Comparison of ENCODE assay signal across 9 cellular contexts in the genomic region with DNA sequence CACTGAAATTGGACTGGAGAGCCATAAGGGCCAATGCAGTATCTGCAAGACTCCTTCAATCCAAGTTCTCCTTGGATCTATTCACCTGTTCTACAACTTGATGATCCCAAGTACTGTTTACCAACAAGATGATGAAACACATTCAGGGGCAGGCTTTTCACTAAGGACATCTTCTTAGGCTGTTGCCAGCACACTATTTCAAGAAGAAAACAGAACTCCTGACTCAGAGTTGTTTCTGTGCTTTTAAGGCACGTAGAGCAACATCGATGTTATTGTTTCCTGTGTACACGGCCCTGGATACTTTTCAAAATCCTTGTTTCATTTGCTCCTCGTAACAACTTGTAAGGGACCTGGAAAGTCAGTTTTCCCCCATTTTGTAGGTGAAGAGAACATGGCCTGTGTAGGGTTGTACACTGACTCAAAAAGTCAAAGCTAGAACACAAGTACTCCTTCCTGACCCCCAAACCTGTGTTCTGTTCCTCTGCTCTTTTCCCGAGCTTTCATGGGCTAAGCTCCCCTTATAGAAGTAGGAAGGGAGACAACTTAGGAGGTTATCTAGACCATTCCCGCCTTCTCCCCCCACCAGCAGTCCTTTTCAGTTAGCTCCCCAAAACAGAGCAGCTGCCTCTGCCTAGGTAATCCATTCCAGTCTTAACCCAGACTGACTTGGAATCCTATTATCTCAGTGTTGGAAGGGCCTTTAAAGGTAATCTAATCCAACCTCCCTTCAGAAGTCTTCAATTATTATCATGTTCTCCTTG. TPM values are rescaled to one million over a fixed set of nuclear protein-coding genes. Genes with fewer than 3 reads are reported as not detected.
DNase-seq lines count a peak whose midpoint lies in the region; ATAC-seq and TF ChIP-seq lines count a peak whose summit lies in the region.
"Had no signal": no experiment of that assay in that cellular context is flagged by ENCODE, and none has a peak within 500 bp of the region (broad histone marks: within the 10 kb centered on the region; RNA-seq: fewer than 3 reads in every experiment).

No MANE protein-coding gene starts in this region.

- no peak for ATAC-seq in activated CD8-positive, alpha-beta T cell treated with anti-CD3 and anti-CD28 coated beads for 36 hours
- ATAC-seq in HG03460 (IDR thresholded peaks at IDR 0.05; ENCODE audit: unreplicated experiment), result no peak

- H3K79me1 ChIP-seq in H9 (ENCODE audit: insufficient read depth, low read depth, low read length, poor library complexity, severe bottlenecking), result no peaks in the 10 kb centered on the region

- peaks cover 15% of the 10 kb centered on the region for H3K23me2 ChIP-seq in H9 (ENCODE audit: insufficient read length, low read depth, low read length, poor library complexity, severe bottlenecking)

- no peak overlapping the region for H2BK12ac ChIP-seq in H9 (ENCODE audit: insufficient read length, low read depth, low read length)

- POLR2A ChIA-PET in activated CD8-positive, alpha-beta T cell treated with anti-CD3 and anti-CD28 coated beads for 36 hours (lab: Charles Lee), result interaction anchor here (1.2 to 10.0 kb wide), 2 partner anchors 10 to 24 kb away, joined by 3 to 87 read pairs; no protein-coding TSS in a partner anchor

- no peak overlapping the region for H3K27ac ChIP-seq in H9 (ENCODE audit: insufficient read length, low read depth, low read length)

- H4K5ac ChIP-seq in H9 (ENCODE audit: insufficient read length, low read depth, low read length), result no peak overlapping the region

- DNase-seq in H9, result no peak
- peak; percentile 1 for DNase-seq in activated CD8-positive, alpha-beta T cell treated with anti-CD3 and anti-CD28 coated beads for 36 hours
- no peak for DNase-seq in glutamatergic neuron
- DNase-seq in stimulated activated CD8-positive, alpha-beta memory T cell treated with anti-CD3 and anti-CD28 coated beads, Interleukin-4, amount 100 ng/mL, for 48 hours, result peak; percentile 10
- DNase-seq in RKO (ENCODE audit: low spot score), result no peak
- no peak for DNase-seq in GM13976 (ENCODE audit: low spot score)
- DNase-seq in NCI-H2227 treated with DMSO at 0.1 percent for 48 hours (lab: John Stamatoyannopoulos, UW), result no peak
- DNase-seq: T1000 had no signal

- H3K23ac ChIP-seq in H9 (ENCODE audit: insufficient read length, low read depth, low read length), result no peak overlapping the region

- H3K9me3 ChIP-seq in H9 (ENCODE audit: control insufficient read depth, low read depth, low read length), result no peaks in the 10 kb centered on the region

- H3K18ac ChIP-seq in H9 (ENCODE audit: insufficient read length, low read depth, low read length), result no peak overlapping the region

- H3K4me2 ChIP-seq in H9 (ENCODE audit: insufficient read depth, insufficient read length, low read length), result peak overlapping the region; percentile 81

- H3K27me3 Mint-ChIP-seq in H9 (ENCODE audit: low read depth) (no peaks in the 10 kb centered on the region), glutamatergic neuron (ENCODE audit: unreplicated experiment) (peaks cover 4% of the 10 kb centered on the region)
- no peaks in the 10 kb centered on the region for H3K27me3 Mint-ChIP-seq in activated CD8-positive, alpha-beta T cell treated with anti-CD3 and anti-CD28 coated beads for 36 hours

- H2BK5ac ChIP-seq in H9 (ENCODE audit: insufficient read length, low read length), result no peak overlapping the region

- H3K4me1 Mint-ChIP-seq in H9 (peaks cover 55 to 66% of the 10 kb centered on the region in 2 experiments), glutamatergic neuron (ENCODE audit: low read depth, unreplicated experiment) (peaks cover 53% of the 10 kb centered on the region)
- H3K4me1 Mint-ChIP-seq in activated CD8-positive, alpha-beta T cell treated with anti-CD3 and anti-CD28 coated beads for 36 hours (ENCODE audit: low read depth), result peaks cover 44% of the 10 kb centered on the region

- TF ChIP-seq CTCF in H9 (conservative IDR thresholded peaks at IDR 0.05), result no peak
- no peak for TF ChIP-seq CTCF in activated CD8-positive, alpha-beta T cell treated with anti-CD3 and anti-CD28 coated beads for 36 hours (IDR thresholded peaks at IDR 0.05)
- TF ChIP-seq CTCF in glutamatergic neuron (IDR thresholded peaks at IDR 0.05; ENCODE audit: partially characterized antibody, unreplicated experiment), result no peak
- no peak for TF ChIP-seq CTCF in GM13976 (IDR thresholded peaks at IDR 0.05; ENCODE audit: borderline replicate concordance, control extremely low read depth, extremely low read depth, insufficient read depth, missing control alignments)

- H3K4me3 Mint-ChIP-seq in H9 (peak overlapping the region; percentile 35 to 84), glutamatergic neuron (ENCODE audit: unreplicated experiment) (peak overlapping the region; percentile 74)
- peak overlapping the region; percentile 88 for H3K4me3 Mint-ChIP-seq in activated CD8-positive, alpha-beta T cell treated with anti-CD3 and anti-CD28 coated beads for 36 hours

- no peak overlapping the region for H2BK15ac ChIP-seq in H9 (ENCODE audit: low read depth, low read length)

- no peak overlapping the region for H4K8ac ChIP-seq in H9 (replicated peaks; ENCODE audit: insufficient read length, low read depth, low read length)

- peaks cover 2 to 34% (median 19%) of the 10 kb centered on the region in 3 experiments; a peak in 6 of 7 replicates for H3K36me3 Mint-ChIP-seq in H9 (ENCODE audit: insufficient read depth in 1 of 3, low read depth in 3 of 3)
- peaks cover 54% of the 10 kb centered on the region for H3K36me3 Mint-ChIP-seq in activated CD8-positive, alpha-beta T cell treated with anti-CD3 and anti-CD28 coated beads for 36 hours (ENCODE audit: low read depth)
- no peaks in the 10 kb centered on the region for H3K36me3 Mint-ChIP-seq in glutamatergic neuron (ENCODE audit: unreplicated experiment)

- H3K27ac Mint-ChIP-seq in H9 (0 out of 7 replicates have a peak overlapping the region, but pooled peaks of 1 of the 3 experiments have one; percentile 37), glutamatergic neuron (ENCODE audit: unreplicated experiment) (peak overlapping the region; percentile 93)
- peak overlapping the region; percentile 99 for H3K27ac Mint-ChIP-seq in activated CD8-positive, alpha-beta T cell treated with anti-CD3 and anti-CD28 coated beads for 36 hours

- WGBS in H9 (ENCODE audit: extremely low coverage, insufficient read length, low lambda C conversion rate), result no CpG with 5 or more reads among the region's 6 CpGs

- H2AFZ ChIP-seq in H9 (ENCODE audit: low read length), result no peak overlapping the region

- no peak overlapping the region for H2BK20ac ChIP-seq in H9 (ENCODE audit: low read depth, low read length, poor library complexity, severe bottlenecking)

- H3K9ac ChIP-seq in H9 (ENCODE audit: extremely low read depth, insufficient read length, low read length), result peak overlapping the region; percentile 11

- no peaks in the 10 kb centered on the region for H3K27me3 ChIP-seq in H9 (ENCODE audit: insufficient read depth, low read length)

- no peak overlapping the region for H3K4ac ChIP-seq in H9 (ENCODE audit: low read depth, low read length)

- CTCF ChIA-PET in activated CD8-positive, alpha-beta T cell treated with anti-CD3 and anti-CD28 coated beads for 36 hours (lab: Charles Lee), result interaction anchor here (0.8 to 1.6 kb wide), 4 partner anchors 17 to 88 kb away, joined by 3 read pairs; no protein-coding TSS in a partner anchor

- H3K56ac ChIP-seq in H9 (ENCODE audit: insufficient read length, low read depth, low read length), result no peak overlapping the region

- no peak overlapping the region for H3K14ac ChIP-seq in H9 (ENCODE audit: insufficient read depth, low read length)

- intact Hi-C loops in activated CD8-positive, alpha-beta T cell treated with anti-CD3 and anti-CD28 coated beads for 36 hours (cut with micrococcal nuclease), result no loop called here

- H4K91ac ChIP-seq in H9 (ENCODE audit: insufficient read length, low read depth, low read length), result no peak overlapping the region

- peaks cover 13% of the 10 kb centered on the region for H3K4me1 ChIP-seq in H9 (ENCODE audit: insufficient read depth, low read length)

- no peaks in the 10 kb centered on the region for H4K20me1 ChIP-seq in H9 (ENCODE audit: control insufficient read depth, insufficient read depth, insufficient read length)

- in situ Hi-C loops in GM13976 (cut with MboI; ENCODE audit: low sequenced_read_pairs, unreplicated experiment), result no loop called here

- H2AK5ac ChIP-seq in H9 (ENCODE audit: insufficient read length, low read length), result no peak overlapping the region

- no peaks in the 10 kb centered on the region; the same call in 1 of the 2 replicates for H3K79me2 ChIP-seq in H9 (ENCODE audit: insufficient read depth, low read length)

- no peak overlapping the region for H3T11ph ChIP-seq in H9 (ENCODE audit: low read length)

- H2BK120ac ChIP-seq in H9 (ENCODE audit: low read depth, low read length, poor library complexity, severe bottlenecking), result no peak overlapping the region

- H3K9me3 Mint-ChIP-seq in H9, result no peaks in the 10 kb centered on the region; a peak in 2 of 5 replicates
- H3K9me3 Mint-ChIP-seq in activated CD8-positive, alpha-beta T cell treated with anti-CD3 and anti-CD28 coated beads for 36 hours, result no peaks in the 10 kb centered on the region
- peaks cover 13% of the 10 kb centered on the region for H3K9me3 Mint-ChIP-seq in glutamatergic neuron (ENCODE audit: unreplicated experiment)

RNA-seq across cellular contexts. Expression of a gene that starts 5.2 kb away (rescaled TPM):
- 72.2 and 72.7 TPM in 2 replicates for total RNA-seq in H9 (2021)
- 100 to 1,000 TPM; 161 to 171 TPM for total RNA-seq in activated CD8-positive, alpha-beta T cell treated with anti-CD3 and anti-CD28 coated beads for 36 hours
- 45.6 TPM for total RNA-seq in glutamatergic neuron (ENCODE audit: unreplicated experiment)

RNA-seq across cellular contexts. Expression of a gene that starts 53.2 kb away (rescaled TPM):
- total RNA-seq in H9 (2021), result 16.2 and 19.6 TPM in 2 replicates
- 10 to 100 TPM; 22.2 to 22.6 TPM for total RNA-seq in activated CD8-positive, alpha-beta T cell treated with anti-CD3 and anti-CD28 coated beads for 36 hours
- total RNA-seq in glutamatergic neuron (ENCODE audit: unreplicated experiment), result 27.0 TPM

Comparison
In these comparisons a context has a peak if more than half of its experiments do, and no peak if none do; other contexts are left out.
1. DNase-seq: peak in activated CD8-positive, alpha-beta T cell treated with anti-CD3 and anti-CD28 coated beads for 36 hours (single experiment) and stimulated activated CD8-positive, alpha-beta memory T cell treated with anti-CD3 and anti-CD28 coated beads, Interleukin-4, amount 100 ng/mL, for 48 hours (single experiment); none in H9 (single experiment), glutamatergic neuron (single experiment), RKO (single experiment), GM13976 (single experiment) and NCI-H2227 treated with DMSO at 0.1 percent for 48 hours (single experiment).
2. Peak in every context shown above with its lines, with median percentiles within 50 percentile points of each other: H3K4me3 Mint-ChIP-seq.